In the genomic region with DNA sequence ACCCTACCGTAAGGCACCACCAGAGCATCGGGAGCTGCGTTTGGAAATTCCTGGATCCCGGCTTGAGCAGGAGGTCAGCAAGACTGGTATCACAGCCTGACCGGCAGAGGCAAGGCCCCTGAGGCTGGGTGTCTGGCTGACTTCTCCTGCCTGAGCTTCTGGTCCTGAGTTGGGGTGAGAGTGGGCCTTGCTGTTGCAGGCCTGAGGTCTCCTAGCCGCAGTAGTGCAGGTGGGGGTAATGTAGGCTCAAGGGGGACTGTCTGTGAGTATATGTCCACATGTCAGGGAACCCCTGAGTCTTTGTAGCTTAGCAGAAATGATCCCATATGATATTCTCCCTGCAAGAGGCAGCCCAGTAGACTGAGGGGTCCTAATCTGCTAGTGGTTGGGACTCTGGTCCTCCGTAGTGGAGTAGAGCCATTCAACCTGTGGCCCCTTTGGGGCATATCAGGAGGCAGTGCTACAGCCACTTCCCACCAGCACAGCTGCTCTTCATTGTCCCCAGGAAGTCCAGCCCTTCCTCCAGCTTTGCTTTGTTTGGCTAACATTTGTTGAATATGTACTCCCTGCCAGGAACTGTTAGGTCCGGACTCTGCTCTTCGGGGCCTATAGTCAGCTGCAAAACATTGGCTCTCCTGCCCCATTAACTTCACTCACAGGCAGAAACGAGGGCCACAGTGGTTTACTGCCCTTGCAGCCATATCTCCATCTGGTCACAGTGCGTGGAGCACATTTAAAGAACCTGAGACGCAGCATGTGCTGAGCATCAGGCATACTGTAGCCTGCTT, we compare ENCODE assay signal across 22 cellular contexts. TPM values are rescaled to one million over a fixed set of nuclear protein-coding genes. Genes with fewer than 3 reads are reported as not detected.
A peak's percentile ranks its signal among the peaks of the same experiment; 100 is the strongest.
DNase-seq lines count a peak whose midpoint lies in the region; ATAC-seq and TF ChIP-seq lines count a peak whose summit lies in the region.
"Had no signal": no experiment of that assay in that cellular context is flagged by ENCODE, and none has a peak within 500 bp of the region (broad histone marks: within the 10 kb centered on the region; RNA-seq: fewer than 3 reads in every experiment).

No MANE protein-coding gene starts in this region.

- H3K4me1 ChIP-seq in right lobe of liver = peaks cover 0 to 14% (median 7%) of the 10 kb centered on the region in 4 donors
- H3K4me1 ChIP-seq in gastrocnemius medialis = peaks cover 14 to 31% of the 10 kb centered on the region in 2 donors

- intact Hi-C loops in right lobe of liver (cut with DNase I) (no loop called here), gastrocnemius medialis (cut with DNase I; ENCODE audit: low total_unique reads) (no loop called here)
- intact Hi-C loops in CD4-positive, alpha-beta T cell (cut with DNase I, micrococcal nuclease) = no loop called here

- H3K27ac ChIP-seq in RWPE1 (peak overlapping the region; percentile 99), right lobe of liver (peak overlapping the region in 2 of 3 donors; percentile 30 to 47), gastrocnemius medialis (peak overlapping the region in 3 of 4 donors; percentile 3 to 27 (median 12))
- H3K27ac ChIP-seq in CD4-positive, alpha-beta T cell (ENCODE audit: low read depth, low read length) = no peak overlapping the region
- H3K27ac ChIP-seq: brain microvascular endothelial cell, transverse colon had no signal

- H3K4me3 ChIP-seq in right lobe of liver (no peak overlapping the region), gastrocnemius medialis (no peak overlapping the region)
- H3K4me3 ChIP-seq: left lung, transverse colon had no signal

- H3K4me1 Mint-ChIP-seq in chondrocyte (ENCODE audit: low read depth) = peaks cover 35% of the 10 kb centered on the region
- peaks cover 16% of the 10 kb centered on the region for H3K4me1 Mint-ChIP-seq in CD4-positive, alpha-beta T cell (ENCODE audit: low read depth)

- TF ChIP-seq POLR2A in right lobe of liver (IDR thresholded peaks at IDR 0.05) (no peak), gastrocnemius medialis (IDR thresholded peaks at IDR 0.05) (no peak)

- WGBS in right lobe of liver (ENCODE audit: insufficient coverage, low coverage, low lambda C conversion rate, missing lambda C conversion rate) = 50% methylated on average over 8 of the region's 12 CpGs

- H3K27me3 ChIP-seq in right lobe of liver (no peaks in the 10 kb centered on the region), gastrocnemius medialis (no peaks in the 10 kb centered on the region)
- no peaks in the 10 kb centered on the region for H3K27me3 ChIP-seq in CD4-positive, alpha-beta T cell (ENCODE audit: control insufficient read depth, insufficient read depth, low read length)
- H3K27me3 ChIP-seq: brain microvascular endothelial cell, left lung, transverse colon had no signal

- in situ Hi-C loops in gastrocnemius medialis (cut with MboI; ENCODE audit: low sequenced_read_pairs in 4 of 4) = no loop called here

- peaks cover 22% of the 10 kb centered on the region for H3K36me3 Mint-ChIP-seq in chondrocyte (ENCODE audit: low read depth)
- peaks cover 69% of the 10 kb centered on the region for H3K36me3 Mint-ChIP-seq in CD4-positive, alpha-beta T cell (ENCODE audit: low read depth)

- CTCF ChIA-PET in RWPE1 (lab: Yijun Ruan, JAX) = no interaction called here
- CTCF ChIA-PET in CD4-positive, alpha-beta T cell (lab: Charles Lee) = no interaction called here

- no peak overlapping the region for H3K27ac Mint-ChIP-seq in chondrocyte (ENCODE audit: unreplicated experiment)
- no peak overlapping the region for H3K27ac Mint-ChIP-seq in CD4-positive, alpha-beta T cell
- H3K27ac Mint-ChIP-seq: activated naive CD8-positive, alpha-beta T cell treated with anti-CD3 and anti-CD28 coated beads, Interleukin-2, amount 50 U/mL, for 24 hours; dendritic cell treated with granulocyte-macrophage colony-stimulating factor and Interleukin-4, amounts not matched to agents 40 ng/mL and 50 ng/mL, for 4 days had no signal

- H3K27me3 Mint-ChIP-seq in chondrocyte (ENCODE audit: low read depth) = no peaks in the 10 kb centered on the region
- no peaks in the 10 kb centered on the region for H3K27me3 Mint-ChIP-seq in CD4-positive, alpha-beta T cell
- H3K27me3 Mint-ChIP-seq: activated naive CD8-positive, alpha-beta T cell treated with anti-CD3 and anti-CD28 coated beads, Interleukin-2, amount 50 U/mL, for 24 hours; CD4-positive, alpha-beta memory T cell; dendritic cell treated with granulocyte-macrophage colony-stimulating factor and Interleukin-4, amounts not matched to agents 40 ng/mL and 50 ng/mL, for 4 days had no signal

- H3K4me3 Mint-ChIP-seq in chondrocyte (ENCODE audit: unreplicated experiment) = no peak overlapping the region
- no peak overlapping the region for H3K4me3 Mint-ChIP-seq in CD4-positive, alpha-beta T cell
- H3K4me3 Mint-ChIP-seq: activated naive CD8-positive, alpha-beta T cell treated with anti-CD3 and anti-CD28 coated beads, Interleukin-2, amount 50 U/mL, for 24 hours; CD4-positive, alpha-beta memory T cell; dendritic cell treated with granulocyte-macrophage colony-stimulating factor and Interleukin-4, amounts not matched to agents 40 ng/mL and 50 ng/mL, for 4 days had no signal

- H3K9me3 ChIP-seq in right lobe of liver (no peaks in the 10 kb centered on the region), gastrocnemius medialis (no peaks in the 10 kb centered on the region)
- H3K9me3 ChIP-seq in CD4-positive, alpha-beta T cell (ENCODE audit: control insufficient read depth, low read length) = no peaks in the 10 kb centered on the region
- H3K9me3 ChIP-seq: left lung, transverse colon had no signal

- H3K9me3 Mint-ChIP-seq in chondrocyte (ENCODE audit: low read depth) = no peaks in the 10 kb centered on the region
- H3K9me3 Mint-ChIP-seq in CD4-positive, alpha-beta T cell = no peaks in the 10 kb centered on the region
- H3K9me3 Mint-ChIP-seq: activated naive CD8-positive, alpha-beta T cell treated with anti-CD3 and anti-CD28 coated beads, Interleukin-2, amount 50 U/mL, for 24 hours; CD4-positive, alpha-beta memory T cell; dendritic cell treated with granulocyte-macrophage colony-stimulating factor and Interleukin-4, amounts not matched to agents 40 ng/mL and 50 ng/mL, for 4 days had no signal

- DNase-seq in RWPE1 (ENCODE audit: low spot score) (no peak), dermis microvascular lymphatic vessel endothelial cell (ENCODE audit: low read depth in 2 of 2) (peak; percentile 87 to 89), right lobe of liver (peak in 2 of 3 donors; percentile 55 to 78), gastrocnemius medialis (no peak), chondrocyte (ENCODE audit: low spot score) (no peak)
- no peak for DNase-seq in CD4-positive, alpha-beta T cell
- DNase-seq: activated CD4-positive, alpha-beta T cell treated with anti-CD3 and anti-CD28 coated beads for 4 hours; activated naive CD8-positive, alpha-beta T cell treated with anti-CD3 and anti-CD28 coated beads, Interleukin-2, amount 50 U/mL, for 24 hours; brain microvascular endothelial cell; CD4-positive, alpha-beta memory T cell; DMS153; glutamatergic neuron; left lung; NCI-H1417 treated with DMSO at 0.1 percent for 48 hours; stimulated activated CD4-positive, alpha-beta T cell treated with anti-CD3 and anti-CD28 coated beads, Interleukin-1b, Interleukin-23, amount 100 ng/mL, for 48 hours; stimulated activated naive CD4-positive, alpha-beta T cell; T-helper 1 cell; transverse colon had no signal

- peaks cover 0 to 47% (median 9%) of the 10 kb centered on the region in 4 donors for H3K36me3 ChIP-seq in right lobe of liver
- H3K36me3 ChIP-seq in gastrocnemius medialis = peaks cover 0 to 62% of the 10 kb centered on the region in 2 donors

- ATAC-seq in right lobe of liver (peak; percentile 74 to 93 (median 84)), gastrocnemius medialis (peak in 1 of 2 donors; percentile 28), HG03469 (IDR thresholded peaks at IDR 0.05; ENCODE audit: unreplicated experiment) (no peak), HG02840 (IDR thresholded peaks at IDR 0.05; ENCODE audit: low FRiP score, unreplicated experiment) (no peak)
- ATAC-seq in CD4-positive, alpha-beta T cell (ENCODE audit: poor library complexity) = no peak
- ATAC-seq: activated naive CD8-positive, alpha-beta T cell treated with anti-CD3 and anti-CD28 coated beads, Interleukin-2, amount 50 U/mL, for 24 hours; left lung had no signal

- POLR2A ChIA-PET in RWPE1 (lab: Yijun Ruan, JAX; ENCODE audit: low non-redundant PET) = no interaction called here
- POLR2A ChIA-PET in CD4-positive, alpha-beta T cell (lab: Charles Lee) = no interaction called here

- TF ChIP-seq CTCF in RWPE1 (conservative IDR thresholded peaks at IDR 0.05; ENCODE audit: low read depth) (no peak), right lobe of liver (IDR thresholded peaks at IDR 0.05) (no peak), gastrocnemius medialis (IDR thresholded peaks at IDR 0.05 in 4 of 5, conservative IDR thresholded peaks at IDR 0.05 in 1 of 5) (no peak), chondrocyte (IDR thresholded peaks at IDR 0.05) (no peak)
- TF ChIP-seq CTCF in CD4-positive, alpha-beta T cell (IDR thresholded peaks at IDR 0.05) = no peak

RNA-seq across cellular contexts. Expression of a gene that starts 10.9 kb away (rescaled TPM):
- total RNA-seq in dermis microvascular lymphatic vessel endothelial cell (under 0.01 and 0.13 TPM in 2 replicates), right lobe of liver (under 1 TPM in 5 of 6 experiments, not detected in 1; 0.12 to 0.43 (median 0.26) TPM), gastrocnemius medialis (not detected), chondrocyte (0.24 to 0.62 TPM (median 0.49 TPM) in 3 replicates)
- total RNA-seq in CD4-positive, alpha-beta T cell = under 1 TPM; 0.45 to 0.52 TPM

RNA-seq across cellular contexts. Expression of a gene that starts 17.5 kb away (rescaled TPM):
- 82.2 and 128 TPM in 2 replicates for total RNA-seq in dermis microvascular lymphatic vessel endothelial cell
- 10 to 100 TPM; 58.9 to 70.0 (median 62.7) TPM for total RNA-seq in right lobe of liver
- 10 to 100 TPM; 55.6 to 97.9 (median 73.5) TPM for total RNA-seq in gastrocnemius medialis
- 131 to 142 TPM (median 133 TPM) in 3 replicates for total RNA-seq in chondrocyte
- total RNA-seq in CD4-positive, alpha-beta T cell = 10 to 100 TPM; 36.5 to 37.9 TPM

RNA-seq across cellular contexts. Expression of a gene that starts 17.7 kb away (rescaled TPM):
- 31.1 and 31.7 TPM in 2 replicates for total RNA-seq in dermis microvascular lymphatic vessel endothelial cell
- total RNA-seq in right lobe of liver = 10 to 100 TPM; 12.2 to 17.7 (median 14.1) TPM
- 10 to 100 TPM; 13.4 to 25.1 (median 16.7) TPM for total RNA-seq in gastrocnemius medialis
- 19.3 to 28.2 TPM (median 20.1 TPM) in 3 replicates for total RNA-seq in chondrocyte
- total RNA-seq in CD4-positive, alpha-beta T cell = 10 to 100 TPM; 46.6 to 47.8 TPM

RNA-seq across cellular contexts. Expression of a gene that starts 21.9 kb away (rescaled TPM):
- total RNA-seq in dermis microvascular lymphatic vessel endothelial cell (7.3 and 9.0 TPM in 2 replicates), right lobe of liver (10 to 100 TPM in 5 of 6 experiments, 1 to 10 TPM in 1; 9.2 to 16.0 (median 12.9) TPM), gastrocnemius medialis (10 to 100 TPM; 28.8 to 45.2 (median 37.7) TPM), chondrocyte (27.7 to 35.3 TPM (median 31.0 TPM) in 3 replicates)
- 10 to 100 TPM; 23.6 to 24.4 TPM for total RNA-seq in CD4-positive, alpha-beta T cell

RNA-seq across cellular contexts. Expression of a gene that starts 43.9 kb away (rescaled TPM):
- total RNA-seq in dermis microvascular lymphatic vessel endothelial cell (0.39 and 0.76 TPM in 2 replicates), right lobe of liver (under 1 TPM in 1 of 6 experiments, not detected in 5; 0.13 TPM), gastrocnemius medialis (under 1 TPM in 1 of 4 donors, not detected in 3; 0.20 TPM), chondrocyte (0.29 to 1.3 TPM (median 1.1 TPM) in 3 replicates)
- under 1 TPM; 0.19 to 0.36 TPM for total RNA-seq in CD4-positive, alpha-beta T cell
- total RNA-seq: OCI-LY7 had no signal

Comparison
In these comparisons a context has a peak if more than half of its experiments do, and no peak if none do; other contexts are left out.
1. DNase-seq: peak in dermis microvascular lymphatic vessel endothelial cell (2 of 2) and right lobe of liver (2 of 3); none in RWPE1 (single experiment), gastrocnemius medialis (0 of 2), chondrocyte (single experiment) and CD4-positive, alpha-beta T cell (0 of 10).
2. ATAC-seq: peak in right lobe of liver (4 of 4); none in HG03469 (single experiment), HG02840 (single experiment) and CD4-positive, alpha-beta T cell (single experiment).